1 cellular context compared by ENCODE assay signal in genomic region chr3:141076821-141077571, GRCh38.
TF ChIP-seq lines count a peak whose summit lies in the region.

No MANE protein-coding gene starts in this region.

TF ChIP-seq in SK-N-SH, 30 proteins besides CTCF, POLR2A, EP300 and RAD21 (continued from another document):
- TF ChIP-seq FOSL2 (IDR thresholded peaks at IDR 0.05; ENCODE audit: borderline replicate concordance, low read depth) (no peak), POLR2AphosphoS5 (IDR thresholded peaks at IDR 0.05; ENCODE audit: low read depth, low read length) (no peak), YY1 (IDR thresholded peaks at IDR 0.05; ENCODE audit: low read depth) (no peak)
